ENCODE assay signal across 9 cellular contexts in genomic region chr3:52385157-52385556, GRCh38. TPM values are rescaled to one million over a fixed set of nuclear protein-coding genes. Genes with fewer than 3 reads are reported as not detected.
DNase-seq lines count a peak whose midpoint lies in the region; ATAC-seq and TF ChIP-seq lines count a peak whose summit lies in the region.
"Had no signal": no experiment of that assay in that cellular context is flagged by ENCODE, and none has a peak within 500 bp of the region (broad histone marks: within the 10 kb centered on the region; RNA-seq: fewer than 3 reads in every experiment).

No MANE protein-coding gene starts in this region.

- no peak for TF ChIP-seq POLR2A in HCT116 (IDR thresholded peaks at IDR 0.05; ENCODE audit: borderline replicate concordance, extremely low read depth, insufficient read depth, insufficient read length)
- no peak for TF ChIP-seq POLR2A in upper lobe of left lung (IDR thresholded peaks at IDR 0.05)

- no peaks in the 10 kb centered on the region for H3K9me2 ChIP-seq in HCT116 (ENCODE audit: insufficient read depth)

- intact Hi-C loops in Calu3 (cut with micrococcal nuclease; ENCODE audit: unreplicated experiment) (no loop called here), HCT116 (cut with micrococcal nuclease) (no loop called here)

- H3K4me3 Mint-ChIP-seq in Calu3 (ENCODE audit: low read depth, unreplicated experiment) (no peak overlapping the region), immature natural killer cell (no peak overlapping the region)

- BruUV-seq in Calu3 (replicated peaks; lab: Mats Ljungman, UMichigan) (no TSS peak), HCT116 (replicated peaks; lab: Mats Ljungman, UMichigan) (no TSS peak)

- no peaks in the 10 kb centered on the region for H3K9me3 Mint-ChIP-seq in Calu3 (ENCODE audit: low read depth, unreplicated experiment)
- H3K9me3 Mint-ChIP-seq in immature natural killer cell = no peaks in the 10 kb centered on the region

- H3K79me2 ChIP-seq in HCT116 (ENCODE audit: insufficient read depth, low read length) = no peaks in the 10 kb centered on the region

- H3K9me3 ChIP-seq in HCT116 (ENCODE audit: control insufficient read depth in 1 of 2, insufficient read depth in 1 of 2, low read depth in 1 of 2, low read length in 2 of 2) (no peaks in the 10 kb centered on the region), upper lobe of left lung (no peaks in the 10 kb centered on the region)
- H3K9me3 ChIP-seq: SJSA1 had no signal

- H3K27me3 Mint-ChIP-seq in Calu3 (ENCODE audit: unreplicated experiment) = no peaks in the 10 kb centered on the region
- H3K27me3 Mint-ChIP-seq in immature natural killer cell (ENCODE audit: low read depth in 3 of 3) = peaks cover 0 to 7% (median 0%) of the 10 kb centered on the region in 3 donors

- POLR2A ChIA-PET in HCT116 (lab: Charles Lee) = interaction anchor here (1.1 kb wide), 1 partner anchor 389 kb away, joined by 3 read pairs; the partner anchor contains the start of gene RPL29

- whole genome bisulfite sequencing in upper lobe of left lung, 2 donors = 78 to 87% methylated on average over 4 to 10 of the region's 10 CpGs

- no peak overlapping the region for H3K9ac ChIP-seq in HCT116 (ENCODE audit: low read length)

- DNase-seq in Calu3 (peak; percentile 41), HCT116 (ENCODE audit: low read depth, low spot score) (peak; percentile 64), iPS DF 19.7 (ENCODE audit: low read depth, low spot score) (peak; percentile 86), upper lobe of left lung (no peak), NCI-H1930 (lab: John Stamatoyannopoulos, UW) (no peak), immature natural killer cell (no peak)

- H3K36me3 Mint-ChIP-seq in Calu3 (ENCODE audit: insufficient read depth, unreplicated experiment) (no peaks in the 10 kb centered on the region), immature natural killer cell (peaks cover 0 to under 1% (median under 1%) of the 10 kb centered on the region in 3 donors)

- H3K4me1 Mint-ChIP-seq in Calu3 (ENCODE audit: low read depth, unreplicated experiment) (no peaks in the 10 kb centered on the region), immature natural killer cell (peaks cover 3 to 5% of the 10 kb centered on the region in 2 donors)

- no peaks in the 10 kb centered on the region for H4K20me1 ChIP-seq in HCT116 (ENCODE audit: insufficient read depth)

- peak overlapping the region; percentile 9; the same call in 1 of the 2 replicates for H3K27ac ChIP-seq in HCT116 (ENCODE audit: low read depth, low read length)
- H3K27ac ChIP-seq in upper lobe of left lung = no peak overlapping the region
- H3K27ac ChIP-seq: SJSA1 had no signal

- RAD21 ChIA-PET in HCT116 (lab: Charles Lee; ENCODE audit: low non-redundant PET in 1 of 2, low total read pairs in 2 of 2, uncharacterized antibody in 2 of 2, unreplicated experiment in 2 of 2) = interaction anchor here (0.6 to 0.9 kb wide), 2 partner anchors 46 to 134 kb away, joined by 3 to 4 read pairs; no protein-coding TSS in a partner anchor

- H2AFZ ChIP-seq in HCT116 (ENCODE audit: low read depth, low read length, poor library complexity, severe bottlenecking) = no peak overlapping the region

- H3K4me2 ChIP-seq in HCT116 (ENCODE audit: low read length) = peak overlapping the region; percentile 51

- H3K27ac Mint-ChIP-seq in Calu3 (ENCODE audit: unreplicated experiment) (no peak overlapping the region), immature natural killer cell (no peak overlapping the region)

- no peaks in the 10 kb centered on the region for H3K27me3 ChIP-seq in HCT116 (ENCODE audit: insufficient read depth, low read length)
- no peaks in the 10 kb centered on the region for H3K27me3 ChIP-seq in upper lobe of left lung
- H3K27me3 ChIP-seq: SJSA1 had no signal

- no peaks in the 10 kb centered on the region for H3K36me3 ChIP-seq in HCT116 (ENCODE audit: control insufficient read depth in 1 of 2, insufficient read depth in 2 of 2, low read length in 2 of 2)
- peaks cover 0 to 12% (median 7%) of the 10 kb centered on the region in 4 donors for H3K36me3 ChIP-seq in upper lobe of left lung
- H3K36me3 ChIP-seq: SJSA1 had no signal

- ATAC-seq in HCT116 (peak; percentile 97), SK-N-SH treated with all-trans-retinoic acid at 6 μM for 48 hours (peak; percentile 82), HG02623 (IDR thresholded peaks at IDR 0.05; ENCODE audit: unreplicated experiment) (no peak), upper lobe of left lung (ENCODE audit: low FRiP score in 2 of 2) (no peak)

- H3K4me1 ChIP-seq in HCT116 (ENCODE audit: control insufficient read depth in 1 of 2, insufficient read depth in 2 of 2, low read length in 2 of 2) = peaks cover 6 to 11% of the 10 kb centered on the region in 2 experiments; a peak in 3 of 4 replicates
- H3K4me1 ChIP-seq in upper lobe of left lung = no peaks in the 10 kb centered on the region
- H3K4me1 ChIP-seq: SJSA1 had no signal

- TF ChIP-seq CTCF in Calu3 (IDR thresholded peaks at IDR 0.05; ENCODE audit: unreplicated experiment) (peak; percentile 27), HCT116 (IDR thresholded peaks at IDR 0.05 in 2 of 3, conservative IDR thresholded peaks at IDR 0.05 in 1 of 3; ENCODE audit: borderline replicate concordance in 1 of 3, insufficient read depth in 1 of 3, low read depth in 2 of 3, low read length in 2 of 3) (peak; percentile 91 to 99 (median 98)), upper lobe of left lung (IDR thresholded peaks at IDR 0.05) (peak in 1 of 6 experiments; percentile 20)

- TF ChIP-seq EP300 in upper lobe of left lung (IDR thresholded peaks at IDR 0.05) = no peak

- no peak overlapping the region for H3K4me3 ChIP-seq in HCT116 (replicated peaks in 1 of 2; ENCODE audit: low read depth in 1 of 2, low read length in 2 of 2)
- no peak overlapping the region for H3K4me3 ChIP-seq in upper lobe of left lung
- H3K4me3 ChIP-seq: SJSA1 had no signal

- TF ChIP-seq RAD21 in HCT116 (IDR thresholded peaks at IDR 0.05; ENCODE audit: low read depth) = peak; percentile 86

- CTCF ChIA-PET in Calu3 (lab: Charles Lee) = interaction anchor here (1.0 to 1.7 kb wide), 2 partner anchors 21 to 27 kb away, joined by 4 to 6 read pairs; no protein-coding TSS in a partner anchor
- CTCF ChIA-PET in HCT116 (lab: Charles Lee) = interaction anchor here (0.8 to 2.7 kb wide), 11 partner anchors 11 to 384 kb away, joined by 3 to 18 read pairs (median 4); no protein-coding TSS in a partner anchor

TF ChIP-seq in HCT116, 20 proteins besides CTCF, POLR2A, EP300 and RAD21:
- TF ChIP-seq ZFX (IDR thresholded peaks at IDR 0.05) = no peak; the same call in 1 of the 2 replicates
- 0 out of 2 replicates have a peak, but pooled peaks have one; percentile 17 for TF ChIP-seq POLR2AphosphoS5 (IDR thresholded peaks at IDR 0.05; ENCODE audit: low read depth, low read length)

TF ChIP-seq in SK-N-SH treated with all-trans-retinoic acid at 6 μM for 48 hours, 23 proteins besides CTCF, POLR2A, EP300 and RAD21 (continues in another document):
- TF ChIP-seq ISL1 (CRISPR knock-in tag; IDR thresholded peaks at IDR 0.05) = no peak
- no peak for TF ChIP-seq SNAI2 (CRISPR knock-in tag; IDR thresholded peaks at IDR 0.05)
- no peak for TF ChIP-seq ZNF8 (CRISPR knock-in tag; IDR thresholded peaks at IDR 0.05)
- TF ChIP-seq CSDC2 (CRISPR knock-in tag; IDR thresholded peaks at IDR 0.05) = no peak
- no peak for TF ChIP-seq RARB (CRISPR knock-in tag; IDR thresholded peaks at IDR 0.05)
- TF ChIP-seq TCF4 (CRISPR knock-in tag; IDR thresholded peaks at IDR 0.05; ENCODE audit: borderline replicate concordance) = no peak
- no peak for TF ChIP-seq TSHZ2 (CRISPR knock-in tag; IDR thresholded peaks at IDR 0.05)
- no peak for TF ChIP-seq ESRRG (CRISPR knock-in tag; IDR thresholded peaks at IDR 0.05)
- no peak for TF ChIP-seq ZNF565 (CRISPR knock-in tag; conservative IDR thresholded peaks at IDR 0.05; ENCODE audit: low read depth)
- TF ChIP-seq ZC3H10 (CRISPR knock-in tag; IDR thresholded peaks at IDR 0.05) = no peak
- TF ChIP-seq ZFP30 (CRISPR knock-in tag; IDR thresholded peaks at IDR 0.05) = no peak
- no peak for TF ChIP-seq ZFP3 (CRISPR knock-in tag; IDR thresholded peaks at IDR 0.05)
- TF ChIP-seq PPARA (CRISPR knock-in tag; IDR thresholded peaks at IDR 0.05; ENCODE audit: borderline replicate concordance) = no peak
- no peak for TF ChIP-seq GLIS3 (CRISPR knock-in tag; IDR thresholded peaks at IDR 0.05)

RNA-seq across cellular contexts. Expression of gene BAP1, which starts 24.7 kb away (rescaled TPM):
- 55.7 and 65.7 TPM in 2 replicates for total RNA-seq in Calu3 (2022)
- 72.0 TPM for total RNA-seq in HCT116 (2021; ENCODE audit: unreplicated experiment)
- polyA plus RNA-seq in HCT116 (2012) = 47.3 and 50.3 TPM in 2 replicates
- total RNA-seq in upper lobe of left lung = 10 to 100 TPM; 58.0 to 90.1 (median 75.1) TPM
- polyA plus RNA-seq in immature natural killer cell = 10 to 100 TPM in 2 of 3 donors, 1 to 10 TPM in 1; 6.4 to 30.9 (median 13.4) TPM

RNA-seq across cellular contexts. Expression of gene PHF7, which starts 25.3 kb away (rescaled TPM):
- 3.9 and 5.4 TPM in 2 replicates for total RNA-seq in Calu3 (2022)
- total RNA-seq in HCT116 (2021; ENCODE audit: unreplicated experiment) = 10.0 TPM
- polyA plus RNA-seq in HCT116 (2012) = 6.1 and 9.1 TPM in 2 replicates
- total RNA-seq in upper lobe of left lung = 10 to 100 TPM in 3 of 6 donors, 1 to 10 TPM in 3; 5.6 to 14.8 (median 10.0) TPM
- 1 to 10 TPM; 4.2 to 9.4 (median 6.8) TPM for polyA plus RNA-seq in immature natural killer cell

RNA-seq across cellular contexts. Expression of gene SEMA3G, which starts 59.7 kb away (rescaled TPM):
- total RNA-seq in Calu3 (2022) (0.12 and 0.33 TPM in 2 replicates), HCT116 (2021; ENCODE audit: unreplicated experiment) (4.2 TPM), upper lobe of left lung (10 to 100 TPM in 5 of 6 donors, 1 to 10 TPM in 1; 5.1 to 69.0 (median 20.7) TPM)
- 1.3 and 1.4 TPM in 2 replicates for polyA plus RNA-seq in HCT116 (2012)
- polyA plus RNA-seq in immature natural killer cell = not detected

Comparison
In these comparisons a context has a peak if more than half of its experiments do, and no peak if none do; other contexts are left out.
1. DNase-seq: peak in Calu3 (single experiment), HCT116 (single experiment) and iPS DF 19.7 (single experiment); none in upper lobe of left lung (0 of 2), NCI-H1930 (0 of 2) and immature natural killer cell (0 of 3).
2. ATAC-seq: peak in HCT116 (single experiment) and SK-N-SH treated with all-trans-retinoic acid at 6 μM for 48 hours (single experiment); none in HG02623 (single experiment) and upper lobe of left lung (0 of 2).